9 cellular contexts compared by ENCODE assay signal in the genomic region with DNA sequence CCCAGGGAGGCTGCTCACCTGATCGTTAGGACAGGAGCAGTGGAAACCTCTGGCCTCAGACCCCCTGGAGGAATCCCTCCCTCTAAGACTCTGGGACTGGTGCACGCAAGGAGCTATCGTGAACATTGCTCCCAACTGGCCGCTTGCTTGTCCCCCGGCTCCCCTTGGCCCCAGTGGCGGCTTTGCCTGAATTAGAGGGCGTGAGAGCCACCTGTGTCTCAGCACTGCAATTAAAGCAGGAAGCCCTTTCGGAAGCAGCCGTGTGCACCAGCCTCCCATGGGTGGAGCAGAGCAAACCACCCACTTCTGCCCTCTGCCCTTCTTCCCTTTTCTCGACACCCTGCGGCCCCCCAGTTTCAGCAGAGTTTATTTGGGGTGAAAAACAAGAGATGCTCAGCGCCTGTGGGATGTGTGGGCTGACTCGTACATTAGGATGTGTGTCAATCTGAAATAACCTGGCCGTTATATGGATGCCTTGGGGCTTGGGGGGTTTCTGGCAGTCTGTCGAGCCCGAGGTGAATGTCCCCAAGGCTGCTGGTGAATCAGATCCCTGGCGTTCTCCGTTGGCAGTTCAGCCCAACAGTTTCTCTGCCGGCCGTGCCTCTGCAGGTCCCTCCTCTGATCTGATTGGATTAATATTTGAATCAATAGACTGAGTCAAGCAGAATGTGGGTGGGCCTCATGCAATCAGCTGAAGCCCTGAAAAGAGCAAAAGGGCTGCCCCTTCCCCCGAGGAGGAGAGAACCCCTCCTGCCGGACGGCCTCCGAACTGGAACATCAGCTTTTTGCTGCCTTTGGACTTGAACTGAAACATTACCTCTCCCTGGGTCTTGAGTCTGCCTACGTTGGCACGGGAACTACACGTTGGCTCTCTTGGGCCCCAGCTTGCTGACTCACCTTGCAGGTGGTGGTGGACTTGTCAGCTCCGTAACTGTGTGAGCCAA. TPM values are rescaled to one million over a fixed set of nuclear protein-coding genes. Genes with fewer than 3 reads are reported as not detected.
DNase-seq lines count a peak whose midpoint lies in the region; ATAC-seq, FAIRE-seq and TF ChIP-seq lines count a peak whose summit lies in the region.
"Had no signal": no experiment of that assay in that cellular context is flagged by ENCODE, and none has a peak within 500 bp of the region (broad histone marks: within the 10 kb centered on the region; RNA-seq: fewer than 3 reads in every experiment).

No MANE protein-coding gene starts in this region.

- H3K9me3 ChIP-seq in kidney (ENCODE audit: control insufficient read depth in 1 of 2, low read length in 2 of 2): no peaks in the 10 kb centered on the region

- H3K27ac Mint-ChIP-seq in activated CD8-positive, alpha-beta T cell treated with anti-CD3 and anti-CD28 coated beads, Interleukin-2, amount 10 ng/mL, durations not matched to agents 7 days and 5 days: peak overlapping the region; percentile 96

- H3K4me3 Mint-ChIP-seq in activated CD8-positive, alpha-beta T cell treated with anti-CD3 and anti-CD28 coated beads, Interleukin-2, amount 10 ng/mL, durations not matched to agents 7 days and 5 days: peak overlapping the region; percentile 81

- CTCF ChIA-PET in activated CD8-positive, alpha-beta T cell treated with anti-CD3 and anti-CD28 coated beads, Interleukin-2, amount 10 ng/mL, durations not matched to agents 7 days and 5 days (lab: Charles Lee): interaction anchor here (0.9 to 2.1 kb wide), 5 partner anchors 9 to 83 kb away, joined by 3 to 13 read pairs (median 4); no protein-coding TSS in a partner anchor

- H3K9ac ChIP-seq in kidney (ENCODE audit: low read length in 2 of 2): no peak overlapping the region

- intact Hi-C loops in kidney (cut with DNase I): no loop called here

- no peak for FAIRE-seq in kidney (lab: Jason Lieb, UNC)
- FAIRE-seq in frontal cortex (lab: Jason Lieb, UNC): no peak
- FAIRE-seq: A204.1 had no signal

- H3K36me3 Mint-ChIP-seq in activated CD8-positive, alpha-beta T cell treated with anti-CD3 and anti-CD28 coated beads, Interleukin-2, amount 10 ng/mL, durations not matched to agents 7 days and 5 days (ENCODE audit: low read depth): no peaks in the 10 kb centered on the region

- POLR2A ChIA-PET in activated CD8-positive, alpha-beta T cell treated with anti-CD3 and anti-CD28 coated beads, Interleukin-2, amount 10 ng/mL, durations not matched to agents 7 days and 5 days (lab: Charles Lee): interaction anchor here (0.6 to 2.9 kb wide), 7 partner anchors 12 to 187 kb away, joined by 3 to 15 read pairs (median 3); a partner anchor contains a TSS

- no peak overlapping the region for H3K27ac ChIP-seq in kidney (ENCODE audit: low read depth in 2 of 2, low read length in 2 of 2)

- H3K36me3 ChIP-seq in kidney (ENCODE audit: control insufficient read depth in 1 of 2, insufficient read depth in 2 of 2, low read length in 2 of 2): no peaks in the 10 kb centered on the region

- ATAC-seq in activated CD8-positive, alpha-beta T cell treated with anti-CD3 and anti-CD28 coated beads, Interleukin-2, amount 10 ng/mL, durations not matched to agents 7 days and 5 days: peak; percentile 43

- DNase-seq in NCI-H1105 treated with DMSO at 0.1 percent for 48 hours (lab: John Stamatoyannopoulos, UW) (peak; percentile 49), NCI-H1105 (lab: John Stamatoyannopoulos, UW) (no peak), NAMALWA (ENCODE audit: low spot score) (peak; percentile 91), kidney (peak; percentile 77), NCI-H187 (lab: John Stamatoyannopoulos, UW) (no peak), frontal cortex (ENCODE audit: low spot score in 2 of 2) (no peak)
- peak; percentile 67 for DNase-seq in activated CD8-positive, alpha-beta T cell treated with anti-CD3 and anti-CD28 coated beads, Interleukin-2, amount 10 ng/mL, durations not matched to agents 7 days and 5 days
- DNase-seq in stimulated activated naive CD4-positive, alpha-beta T cell treated with Interleukin-2 at 50 U/mL for 16 hours (lab: John Stamatoyannopoulos, UW): peak; percentile 59

- TF ChIP-seq CTCF in kidney (IDR thresholded peaks at IDR 0.05; ENCODE audit: borderline replicate concordance, extremely low read depth, insufficient read depth): no peak

- no peak overlapping the region for H3K4me3 ChIP-seq in kidney (ENCODE audit: low read length in 2 of 2)

- no peaks in the 10 kb centered on the region for H3K9me3 Mint-ChIP-seq in activated CD8-positive, alpha-beta T cell treated with anti-CD3 and anti-CD28 coated beads, Interleukin-2, amount 10 ng/mL, durations not matched to agents 7 days and 5 days (ENCODE audit: insufficient read depth)

- H3K4me1 ChIP-seq in kidney (ENCODE audit: control insufficient read depth in 1 of 2, insufficient read depth in 1 of 2, low read depth in 1 of 2, low read length in 2 of 2): no peaks in the 10 kb centered on the region

- peaks cover 56% of the 10 kb centered on the region for H3K4me1 Mint-ChIP-seq in activated CD8-positive, alpha-beta T cell treated with anti-CD3 and anti-CD28 coated beads, Interleukin-2, amount 10 ng/mL, durations not matched to agents 7 days and 5 days (ENCODE audit: low read depth)

- peaks cover 4% of the 10 kb centered on the region for H3K27me3 Mint-ChIP-seq in activated CD8-positive, alpha-beta T cell treated with anti-CD3 and anti-CD28 coated beads, Interleukin-2, amount 10 ng/mL, durations not matched to agents 7 days and 5 days (ENCODE audit: low read depth)

RNA-seq across cellular contexts. Expression of a gene that starts 7.3 kb away (rescaled TPM):
- not detected for total RNA-seq in activated CD8-positive, alpha-beta T cell treated with anti-CD3 and anti-CD28 coated beads, Interleukin-2, amount 10 ng/mL, durations not matched to agents 7 days and 5 days
- total RNA-seq in kidney (not detected), frontal cortex (not detected)
- polyA plus RNA-seq in kidney (ENCODE audit: insufficient read depth, low read depth, low replicate concordance): 0.39 TPM

RNA-seq across cellular contexts. Expression of a gene that starts 53.7 kb away (rescaled TPM):
- total RNA-seq in activated CD8-positive, alpha-beta T cell treated with anti-CD3 and anti-CD28 coated beads, Interleukin-2, amount 10 ng/mL, durations not matched to agents 7 days and 5 days: 10 to 100 TPM; 19.5 to 23.6 TPM
- total RNA-seq in kidney (16.0 TPM), frontal cortex (11.8 TPM)
- 2.3 TPM for polyA plus RNA-seq in kidney (ENCODE audit: insufficient read depth, low read depth, low replicate concordance)

Comparison
In these comparisons a context has a peak if more than half of its experiments do, and no peak if none do; other contexts are left out.
1. DNase-seq: peak in NCI-H1105 treated with DMSO at 0.1 percent for 48 hours (single experiment), NAMALWA (single experiment), activated CD8-positive, alpha-beta T cell treated with anti-CD3 and anti-CD28 coated beads, Interleukin-2, amount 10 ng/mL, durations not matched to agents 7 days and 5 days (single experiment), kidney (single experiment) and stimulated activated naive CD4-positive, alpha-beta T cell treated with Interleukin-2 at 50 U/mL for 16 hours (single experiment); none in NCI-H1105 (single experiment), NCI-H187 (0 of 2) and frontal cortex (0 of 2).